ENCODE assay signal across 8 cellular contexts in the genomic region with DNA sequence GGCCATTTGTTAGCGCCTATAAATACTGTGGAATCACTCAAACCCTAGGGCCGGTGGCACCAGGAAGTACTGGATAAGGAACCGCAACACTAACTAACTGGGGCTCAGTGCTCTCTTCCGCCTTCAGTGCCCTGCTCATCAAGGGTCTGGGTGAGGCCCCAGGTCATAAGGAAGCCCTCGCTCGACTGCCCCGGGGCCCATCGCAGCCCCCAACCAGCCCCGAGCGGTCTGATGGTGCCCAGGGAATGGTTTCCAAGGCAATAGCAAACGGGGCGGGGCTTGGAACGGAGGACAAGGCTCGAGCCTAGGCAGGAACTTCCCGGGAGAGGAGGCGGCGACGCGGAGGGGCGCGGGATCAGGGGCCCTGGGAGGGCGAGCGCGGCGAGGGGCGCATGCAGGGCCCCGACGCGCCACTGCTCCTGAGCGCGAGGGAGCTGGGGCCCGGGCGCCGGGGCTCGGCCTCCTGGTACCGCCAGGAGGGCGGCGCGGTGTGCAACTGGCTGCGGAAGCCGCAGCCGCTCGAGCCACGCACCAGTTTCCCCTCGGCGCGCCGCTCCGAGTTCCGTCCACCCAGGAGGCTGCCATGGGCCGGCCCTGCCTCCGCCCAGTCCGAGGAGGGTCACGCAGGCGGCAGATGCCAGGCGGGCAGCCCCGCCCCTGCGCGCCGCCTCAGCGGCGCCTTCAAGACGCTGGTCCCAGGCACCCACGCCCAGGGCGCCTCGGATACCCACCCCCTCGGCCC. TPM values are rescaled to one million over a fixed set of nuclear protein-coding genes. Genes with fewer than 3 reads are reported as not detected.
DNase-seq lines count a peak whose midpoint lies in the region; ATAC-seq and TF ChIP-seq lines count a peak whose summit lies in the region.

A gene with protein sequence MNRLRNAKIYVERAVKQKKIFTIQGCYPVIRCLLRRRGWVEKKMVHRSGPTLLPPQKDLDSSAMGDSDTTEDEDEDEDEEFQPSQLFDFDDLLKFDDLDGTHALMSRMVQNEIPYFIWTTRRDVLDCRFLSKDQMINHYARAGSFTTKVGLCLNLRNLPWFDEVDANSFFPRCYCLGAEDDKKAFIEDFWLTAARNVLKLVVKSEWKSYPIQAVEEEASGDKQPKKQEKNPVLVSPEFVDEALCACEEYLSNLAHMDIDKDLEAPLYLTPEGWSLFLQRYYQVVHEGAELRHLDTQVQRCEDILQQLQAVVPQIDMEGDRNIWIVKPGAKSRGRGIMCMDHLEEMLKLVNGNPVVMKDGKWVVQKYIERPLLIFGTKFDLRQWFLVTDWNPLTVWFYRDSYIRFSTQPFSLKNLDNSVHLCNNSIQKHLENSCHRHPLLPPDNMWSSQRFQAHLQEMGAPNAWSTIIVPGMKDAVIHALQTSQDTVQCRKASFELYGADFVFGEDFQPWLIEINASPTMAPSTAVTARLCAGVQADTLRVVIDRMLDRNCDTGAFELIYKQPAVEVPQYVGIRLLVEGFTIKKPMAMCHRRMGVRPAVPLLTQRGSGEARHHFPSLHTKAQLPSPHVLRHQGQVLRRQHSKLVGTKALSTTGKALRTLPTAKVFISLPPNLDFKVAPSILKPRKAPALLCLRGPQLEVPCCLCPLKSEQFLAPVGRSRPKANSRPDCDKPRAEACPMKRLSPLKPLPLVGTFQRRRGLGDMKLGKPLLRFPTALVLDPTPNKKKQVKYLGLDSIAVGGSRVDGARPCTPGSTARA (plus strand): TSS at position 648 of the 742 bp plus-strand sequence. CDS start 400 bp downstream, outside the sequence.

- peaks cover 19% of the 10 kb centered on the region for H3K4me1 ChIP-seq in vagina

- TF ChIP-seq POLR2A in vagina (IDR thresholded peaks at IDR 0.05), result peak in 1 of 2 donors; percentile 15

- peak within 1 kb of the TSS; percentile 88 for H3K4me3 Mint-ChIP-seq in activated naive CD8-positive, alpha-beta T cell treated with anti-CD3 and anti-CD28 coated beads, Interleukin-2, amount 10 ng/mL, durations not matched to agents 7 days and 5 days

- ATAC-seq in GM19372 (IDR thresholded peaks at IDR 0.05; ENCODE audit: low read depth, unreplicated experiment), result peak; percentile 47
- peak; percentile 81 for ATAC-seq in SK-N-SH treated with all-trans-retinoic acid at 6 μM for 48 hours
- peak; percentile 71 for ATAC-seq in activated naive CD8-positive, alpha-beta T cell treated with anti-CD3 and anti-CD28 coated beads, Interleukin-2, amount 10 ng/mL, durations not matched to agents 7 days and 5 days (ENCODE audit: low read depth)

- H3K9me3 Mint-ChIP-seq in activated naive CD8-positive, alpha-beta T cell treated with anti-CD3 and anti-CD28 coated beads, Interleukin-2, amount 10 ng/mL, durations not matched to agents 7 days and 5 days, result no peaks in the 10 kb centered on the region

- H3K27me3 Mint-ChIP-seq in activated naive CD8-positive, alpha-beta T cell treated with anti-CD3 and anti-CD28 coated beads, Interleukin-2, amount 10 ng/mL, durations not matched to agents 7 days and 5 days, result no peaks in the 10 kb centered on the region

- POLR2A ChIA-PET in activated naive CD8-positive, alpha-beta T cell treated with anti-CD3 and anti-CD28 coated beads, Interleukin-2, amount 10 ng/mL, durations not matched to agents 7 days and 5 days (lab: Charles Lee), result interaction anchor here (0.6 to 4.5 kb wide), 8 partner anchors 17 to 451 kb away, joined by 3 to 36 read pairs (median 4); a partner anchor contains a TSS

- peak; percentile 65 for DNase-seq in CD1c-positive myeloid dendritic cell (ENCODE audit: extremely low spot score)
- DNase-seq in HuH-7 (ENCODE audit: low spot score), result peak; percentile 88
- peak; percentile 73 for DNase-seq in activated naive CD8-positive, alpha-beta T cell treated with anti-CD3 and anti-CD28 coated beads, Interleukin-2, amount 10 ng/mL, durations not matched to agents 7 days and 5 days
- peak; percentile 46 for DNase-seq in glomerular visceral epithelial cell (ENCODE audit: extremely low spot score)
- peak in 52 of 56 donors; percentile 20 to 86 (median 58) for DNase-seq in nucleus accumbens (lab: John Stamatoyannopoulos, UW)
- no peak for DNase-seq in vagina (ENCODE audit: extremely low spot score in 2 of 2)

- peak within 1 kb of the TSS; percentile 62 to 68 for H3K4me3 ChIP-seq in vagina

- intact Hi-C loops in vagina (cut with DNase I), result loop anchor here (10.0 kb wide), 1 partner anchor 125 kb away; a partner anchor contains a TSS

- H3K36me3 ChIP-seq in vagina, result peaks cover 0 to 39% of the 10 kb centered on the region in 2 donors

- peak within 1 kb of the TSS; percentile 93 for H3K27ac Mint-ChIP-seq in activated naive CD8-positive, alpha-beta T cell treated with anti-CD3 and anti-CD28 coated beads, Interleukin-2, amount 10 ng/mL, durations not matched to agents 7 days and 5 days

- peaks cover 27% of the 10 kb centered on the region for H3K36me3 Mint-ChIP-seq in activated naive CD8-positive, alpha-beta T cell treated with anti-CD3 and anti-CD28 coated beads, Interleukin-2, amount 10 ng/mL, durations not matched to agents 7 days and 5 days

- H3K27ac ChIP-seq in vagina, result peak within 1 kb of the TSS; percentile 94

- H3K4me1 Mint-ChIP-seq in activated naive CD8-positive, alpha-beta T cell treated with anti-CD3 and anti-CD28 coated beads, Interleukin-2, amount 10 ng/mL, durations not matched to agents 7 days and 5 days, result peaks cover 34% of the 10 kb centered on the region

- H3K9me3 ChIP-seq in vagina, result no peaks in the 10 kb centered on the region

- no peaks in the 10 kb centered on the region for H3K27me3 ChIP-seq in vagina

- no peak for TF ChIP-seq CTCF in vagina (IDR thresholded peaks at IDR 0.05)

TF ChIP-seq in SK-N-SH treated with all-trans-retinoic acid at 6 μM for 48 hours, 23 proteins besides CTCF, POLR2A, EP300 and RAD21:
- TF ChIP-seq RARB (CRISPR knock-in tag; IDR thresholded peaks at IDR 0.05) (no peak), ARNTL (CRISPR knock-in tag; IDR thresholded peaks at IDR 0.05; ENCODE audit: borderline replicate concordance, low read depth) (peak; percentile 10; the same call in 1 of the 2 replicates), BACH2 (CRISPR knock-in tag; IDR thresholded peaks at IDR 0.05; ENCODE audit: borderline replicate concordance) (no peak), ZC3H10 (CRISPR knock-in tag; IDR thresholded peaks at IDR 0.05) (0 out of 2 replicates have a peak, but pooled peaks have one; percentile 48), ZNF70 (CRISPR knock-in tag; IDR thresholded peaks at IDR 0.05) (0 out of 2 replicates have a peak, but pooled peaks have one; percentile 7), ZNF8 (CRISPR knock-in tag; IDR thresholded peaks at IDR 0.05) (no peak), PPARA (CRISPR knock-in tag; IDR thresholded peaks at IDR 0.05; ENCODE audit: borderline replicate concordance) (no peak), TCF4 (CRISPR knock-in tag; IDR thresholded peaks at IDR 0.05; ENCODE audit: borderline replicate concordance) (no peak)
- TF ChIP-seq, protein P1, sequence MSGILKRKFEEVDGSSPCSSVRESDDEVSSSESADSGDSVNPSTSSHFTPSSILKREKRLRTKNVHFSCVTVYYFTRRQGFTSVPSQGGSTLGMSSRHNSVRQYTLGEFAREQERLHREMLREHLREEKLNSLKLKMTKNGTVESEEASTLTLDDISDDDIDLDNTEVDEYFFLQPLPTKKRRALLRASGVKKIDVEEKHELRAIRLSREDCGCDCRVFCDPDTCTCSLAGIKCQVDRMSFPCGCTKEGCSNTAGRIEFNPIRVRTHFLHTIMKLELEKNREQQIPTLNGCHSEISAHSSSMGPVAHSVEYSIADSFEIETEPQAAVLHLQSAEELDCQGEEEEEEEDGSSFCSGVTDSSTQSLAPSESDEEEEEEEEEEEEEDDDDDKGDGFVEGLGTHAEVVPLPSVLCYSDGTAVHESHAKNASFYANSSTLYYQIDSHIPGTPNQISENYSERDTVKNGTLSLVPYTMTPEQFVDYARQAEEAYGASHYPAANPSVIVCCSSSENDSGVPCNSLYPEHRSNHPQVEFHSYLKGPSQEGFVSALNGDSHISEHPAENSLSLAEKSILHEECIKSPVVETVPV (CRISPR knock-in tag; IDR thresholded peaks at IDR 0.05), result no peak
- TF ChIP-seq, protein P2, sequence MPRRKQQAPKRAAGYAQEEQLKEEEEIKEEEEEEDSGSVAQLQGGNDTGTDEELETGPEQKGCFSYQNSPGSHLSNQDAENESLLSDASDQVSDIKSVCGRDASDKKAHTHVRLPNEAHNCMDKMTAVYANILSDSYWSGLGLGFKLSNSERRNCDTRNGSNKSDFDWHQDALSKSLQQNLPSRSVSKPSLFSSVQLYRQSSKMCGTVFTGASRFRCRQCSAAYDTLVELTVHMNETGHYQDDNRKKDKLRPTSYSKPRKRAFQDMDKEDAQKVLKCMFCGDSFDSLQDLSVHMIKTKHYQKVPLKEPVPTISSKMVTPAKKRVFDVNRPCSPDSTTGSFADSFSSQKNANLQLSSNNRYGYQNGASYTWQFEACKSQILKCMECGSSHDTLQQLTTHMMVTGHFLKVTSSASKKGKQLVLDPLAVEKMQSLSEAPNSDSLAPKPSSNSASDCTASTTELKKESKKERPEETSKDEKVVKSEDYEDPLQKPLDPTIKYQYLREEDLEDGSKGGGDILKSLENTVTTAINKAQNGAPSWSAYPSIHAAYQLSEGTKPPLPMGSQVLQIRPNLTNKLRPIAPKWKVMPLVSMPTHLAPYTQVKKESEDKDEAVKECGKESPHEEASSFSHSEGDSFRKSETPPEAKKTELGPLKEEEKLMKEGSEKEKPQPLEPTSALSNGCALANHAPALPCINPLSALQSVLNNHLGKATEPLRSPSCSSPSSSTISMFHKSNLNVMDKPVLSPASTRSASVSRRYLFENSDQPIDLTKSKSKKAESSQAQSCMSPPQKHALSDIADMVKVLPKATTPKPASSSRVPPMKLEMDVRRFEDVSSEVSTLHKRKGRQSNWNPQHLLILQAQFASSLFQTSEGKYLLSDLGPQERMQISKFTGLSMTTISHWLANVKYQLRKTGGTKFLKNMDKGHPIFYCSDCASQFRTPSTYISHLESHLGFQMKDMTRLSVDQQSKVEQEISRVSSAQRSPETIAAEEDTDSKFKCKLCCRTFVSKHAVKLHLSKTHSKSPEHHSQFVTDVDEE (CRISPR knock-in tag; IDR thresholded peaks at IDR 0.05), result no peak
- TF ChIP-seq, protein P3, sequence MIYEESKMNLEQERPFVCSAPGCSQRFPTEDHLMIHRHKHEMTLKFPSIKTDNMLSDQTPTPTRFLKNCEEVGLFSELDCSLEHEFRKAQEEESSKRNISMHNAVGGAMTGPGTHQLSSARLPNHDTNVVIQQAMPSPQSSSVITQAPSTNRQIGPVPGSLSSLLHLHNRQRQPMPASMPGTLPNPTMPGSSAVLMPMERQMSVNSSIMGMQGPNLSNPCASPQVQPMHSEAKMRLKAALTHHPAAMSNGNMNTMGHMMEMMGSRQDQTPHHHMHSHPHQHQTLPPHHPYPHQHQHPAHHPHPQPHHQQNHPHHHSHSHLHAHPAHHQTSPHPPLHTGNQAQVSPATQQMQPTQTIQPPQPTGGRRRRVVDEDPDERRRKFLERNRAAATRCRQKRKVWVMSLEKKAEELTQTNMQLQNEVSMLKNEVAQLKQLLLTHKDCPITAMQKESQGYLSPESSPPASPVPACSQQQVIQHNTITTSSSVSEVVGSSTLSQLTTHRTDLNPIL (CRISPR knock-in tag; IDR thresholded peaks at IDR 0.05; ENCODE audit: low read depth), result no peak

RNA-seq across cellular contexts. Expression of the gene that starts here (rescaled TPM):
- total RNA-seq in activated naive CD8-positive, alpha-beta T cell treated with anti-CD3 and anti-CD28 coated beads, Interleukin-2, amount 10 ng/mL, durations not matched to agents 7 days and 5 days, result 10 to 100 TPM; 84.0 to 85.7 TPM
- 73.4 TPM for total RNA-seq in vagina

Comparison
In these comparisons a context has a peak if more than half of its experiments do, and no peak if none do; other contexts are left out.
1. DNase-seq: peak in CD1c-positive myeloid dendritic cell (single experiment), HuH-7 (single experiment), activated naive CD8-positive, alpha-beta T cell treated with anti-CD3 and anti-CD28 coated beads, Interleukin-2, amount 10 ng/mL, durations not matched to agents 7 days and 5 days (single experiment), glomerular visceral epithelial cell (single experiment) and nucleus accumbens (52 of 56); none in vagina (0 of 2).
2. Peak in every context shown above with its lines, with median percentiles within 50 percentile points of each other: ATAC-seq.